ENCODE assay signal across 9 cellular contexts in the genomic region with DNA sequence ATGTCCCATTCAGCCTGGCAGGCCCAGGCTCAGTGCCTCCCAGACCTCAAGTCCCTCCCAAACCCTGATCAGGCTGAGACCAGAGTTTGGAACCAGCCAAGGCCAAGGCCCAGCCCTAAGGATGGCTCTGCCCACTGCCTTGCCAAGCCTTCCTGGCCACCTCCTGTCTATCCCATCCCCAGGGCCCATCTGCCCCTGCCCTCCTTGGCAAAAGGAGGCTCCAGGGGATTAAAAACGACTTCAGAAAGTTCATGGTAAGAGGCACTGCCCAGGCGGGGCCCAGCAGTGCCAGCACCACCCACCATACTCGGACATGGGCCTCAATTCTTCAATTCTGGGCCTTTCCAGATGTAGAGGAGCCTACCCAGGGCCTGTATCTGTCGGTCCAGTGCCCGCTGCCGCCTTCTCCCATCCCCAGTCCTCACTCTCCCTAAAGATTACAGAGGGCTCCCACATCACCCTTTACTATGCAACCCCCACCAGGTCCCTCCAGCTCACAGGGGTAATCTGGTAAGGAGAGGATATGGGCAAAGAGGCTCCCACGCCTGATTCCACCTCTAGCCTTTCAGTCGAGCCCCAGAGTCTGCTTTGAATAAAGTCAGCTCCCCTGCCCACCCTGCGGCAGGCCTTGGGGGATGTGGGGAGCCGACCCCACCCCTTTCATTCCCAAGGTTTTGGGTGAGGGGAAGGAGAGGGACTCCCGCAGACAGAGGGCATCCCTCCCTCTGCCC. TPM values are rescaled to one million over a fixed set of nuclear protein-coding genes. Genes with fewer than 3 reads are reported as not detected.
DNase-seq lines count a peak whose midpoint lies in the region; ATAC-seq and TF ChIP-seq lines count a peak whose summit lies in the region.
"Had no signal": no experiment of that assay in that cellular context is flagged by ENCODE, and none has a peak within 500 bp of the region (broad histone marks: within the 10 kb centered on the region; RNA-seq: fewer than 3 reads in every experiment).

No MANE protein-coding gene starts in this region.

- peaks cover 0 to 14% (median 0%) of the 10 kb centered on the region in 9 donors for H3K27me3 ChIP-seq in heart left ventricle
- no peaks in the 10 kb centered on the region for H3K27me3 ChIP-seq in prostate gland (replicated peaks; ENCODE audit: insufficient read depth)

- H3K4me1 ChIP-seq in heart left ventricle = peaks cover 3 to 60% (median 41%) of the 10 kb centered on the region in 12 donors
- peaks cover 11% of the 10 kb centered on the region for H3K4me1 ChIP-seq in prostate gland (replicated peaks)

- H3K27me3 Mint-ChIP-seq in Calu3 (ENCODE audit: unreplicated experiment) = no peaks in the 10 kb centered on the region
- H3K27me3 Mint-ChIP-seq in WTC11 (ENCODE audit: low read depth) = peaks cover 28% of the 10 kb centered on the region

- peaks cover 13% of the 10 kb centered on the region for H3K4me1 Mint-ChIP-seq in Calu3 (ENCODE audit: low read depth, unreplicated experiment)
- H3K4me1 Mint-ChIP-seq in WTC11 = peaks cover 24% of the 10 kb centered on the region

- H3K9me3 ChIP-seq in heart left ventricle = no peaks in the 10 kb centered on the region
- H3K9me3 ChIP-seq in prostate gland = no peaks in the 10 kb centered on the region

- DNase-seq in Calu3 = no peak
- DNase-seq in WTC11 (ENCODE audit: low spot score) = no peak
- DNase-seq in heart left ventricle = peak in 2 of 5 donors; percentile 48 to 62
- DNase-seq in prostate gland (ENCODE audit: low spot score) = no peak
- no peak for DNase-seq in NCI-H2196 (lab: John Stamatoyannopoulos, UW; ENCODE audit: unreplicated experiment)
- no peak for DNase-seq in NCI-H774 (lab: John Stamatoyannopoulos, UW)
- no peak for DNase-seq in NCI-H524 treated with DMSO at 0.1 percent for 48 hours (lab: John Stamatoyannopoulos, UW)
- DNase-seq: T-helper 9 cell had no signal

- intact Hi-C loops in Calu3 (cut with micrococcal nuclease; ENCODE audit: unreplicated experiment) (no loop called here), heart left ventricle (cut with DNase I) (loop anchor here in 3 of 10 donors (2.0 to 5.0 kb wide), 2 partner anchors 71 to 106 kb away; a partner anchor contains a TSS), prostate gland (cut with DNase I) (no loop called here)

- H3K36me3 Mint-ChIP-seq in Calu3 (ENCODE audit: insufficient read depth, unreplicated experiment) = peaks cover 24% of the 10 kb centered on the region
- no peaks in the 10 kb centered on the region for H3K36me3 Mint-ChIP-seq in WTC11

- POLR2A ChIA-PET in WTC11 (lab: Charles Lee) = interaction anchor here (0.5 kb wide), 1 partner anchor 64 kb away, joined by 4 read pairs; a partner anchor contains a TSS

- peaks cover 0 to 6% (median 2%) of the 10 kb centered on the region in 9 donors for H3K36me3 ChIP-seq in heart left ventricle
- no peaks in the 10 kb centered on the region for H3K36me3 ChIP-seq in prostate gland

- no peak for TF ChIP-seq CTCF in Calu3 (IDR thresholded peaks at IDR 0.05; ENCODE audit: unreplicated experiment)
- no peak for TF ChIP-seq CTCF in WTC11 (IDR thresholded peaks at IDR 0.05)
- no peak for TF ChIP-seq CTCF in heart left ventricle (IDR thresholded peaks at IDR 0.05)
- no peak for TF ChIP-seq CTCF in prostate gland (IDR thresholded peaks at IDR 0.05)

- 3 to 9% (median 7%) methylated on average over 10 to 11 of the region's 11 CpGs for WGBS in heart left ventricle, 4 donors
- 14% methylated on average over 11 of the region's 11 CpGs for WGBS in prostate gland

- H3K4me3 ChIP-seq in heart left ventricle = peak overlapping the region; percentile 72 to 100 (median 98)
- H3K4me3 ChIP-seq in prostate gland = peak overlapping the region; percentile 58 to 87

- H3K27ac ChIP-seq in heart left ventricle (peak overlapping the region; percentile 85 to 99 (median 94)), prostate gland (peak overlapping the region; percentile 86 to 88)

- H3K9me3 Mint-ChIP-seq in Calu3 (ENCODE audit: low read depth, unreplicated experiment) (no peaks in the 10 kb centered on the region), WTC11 (no peaks in the 10 kb centered on the region)

- no TSS peak for BruUV-seq in Calu3 (replicated peaks; lab: Mats Ljungman, UMichigan)

- TF ChIP-seq POLR2A in heart left ventricle (IDR thresholded peaks at IDR 0.05) = no peak
- TF ChIP-seq POLR2A in prostate gland (IDR thresholded peaks at IDR 0.05) = no peak

- H3K27ac Mint-ChIP-seq in Calu3 (ENCODE audit: unreplicated experiment) (peak overlapping the region; percentile 12), WTC11 (no peak overlapping the region)

- CTCF ChIA-PET in Calu3 (lab: Charles Lee) = no interaction called here
- CTCF ChIA-PET in WTC11 (lab: Charles Lee) = interaction anchor here (0.5 to 2.9 kb wide), 3 partner anchors 13 to 35 kb away, joined by 3 to 37 read pairs (median 36); no protein-coding TSS in a partner anchor

- peak overlapping the region; percentile 97 for H3K4me3 Mint-ChIP-seq in Calu3 (ENCODE audit: low read depth, unreplicated experiment)
- peak overlapping the region; percentile 94 for H3K4me3 Mint-ChIP-seq in WTC11

- ATAC-seq in WTC11 (peak; percentile 9; the same call in 1 of the 2 replicates), heart left ventricle (peak; percentile 12 to 42 (median 35)), HG02870 (IDR thresholded peaks at IDR 0.05; ENCODE audit: unreplicated experiment) (no peak)

TF ChIP-seq in WTC11, 78 proteins besides CTCF, POLR2A, EP300 and RAD21:
- TF ChIP-seq GTF2I (CRISPR knock-in tag; conservative IDR thresholded peaks at IDR 0.05) = no peak
- TF ChIP-seq NR2C2 (CRISPR knock-in tag; IDR thresholded peaks at IDR 0.05) = no peak
- TF ChIP-seq FOXP1 (CRISPR knock-in tag; IDR thresholded peaks at IDR 0.05; ENCODE audit: borderline replicate concordance) = no peak
- TF ChIP-seq, protein P1, sequence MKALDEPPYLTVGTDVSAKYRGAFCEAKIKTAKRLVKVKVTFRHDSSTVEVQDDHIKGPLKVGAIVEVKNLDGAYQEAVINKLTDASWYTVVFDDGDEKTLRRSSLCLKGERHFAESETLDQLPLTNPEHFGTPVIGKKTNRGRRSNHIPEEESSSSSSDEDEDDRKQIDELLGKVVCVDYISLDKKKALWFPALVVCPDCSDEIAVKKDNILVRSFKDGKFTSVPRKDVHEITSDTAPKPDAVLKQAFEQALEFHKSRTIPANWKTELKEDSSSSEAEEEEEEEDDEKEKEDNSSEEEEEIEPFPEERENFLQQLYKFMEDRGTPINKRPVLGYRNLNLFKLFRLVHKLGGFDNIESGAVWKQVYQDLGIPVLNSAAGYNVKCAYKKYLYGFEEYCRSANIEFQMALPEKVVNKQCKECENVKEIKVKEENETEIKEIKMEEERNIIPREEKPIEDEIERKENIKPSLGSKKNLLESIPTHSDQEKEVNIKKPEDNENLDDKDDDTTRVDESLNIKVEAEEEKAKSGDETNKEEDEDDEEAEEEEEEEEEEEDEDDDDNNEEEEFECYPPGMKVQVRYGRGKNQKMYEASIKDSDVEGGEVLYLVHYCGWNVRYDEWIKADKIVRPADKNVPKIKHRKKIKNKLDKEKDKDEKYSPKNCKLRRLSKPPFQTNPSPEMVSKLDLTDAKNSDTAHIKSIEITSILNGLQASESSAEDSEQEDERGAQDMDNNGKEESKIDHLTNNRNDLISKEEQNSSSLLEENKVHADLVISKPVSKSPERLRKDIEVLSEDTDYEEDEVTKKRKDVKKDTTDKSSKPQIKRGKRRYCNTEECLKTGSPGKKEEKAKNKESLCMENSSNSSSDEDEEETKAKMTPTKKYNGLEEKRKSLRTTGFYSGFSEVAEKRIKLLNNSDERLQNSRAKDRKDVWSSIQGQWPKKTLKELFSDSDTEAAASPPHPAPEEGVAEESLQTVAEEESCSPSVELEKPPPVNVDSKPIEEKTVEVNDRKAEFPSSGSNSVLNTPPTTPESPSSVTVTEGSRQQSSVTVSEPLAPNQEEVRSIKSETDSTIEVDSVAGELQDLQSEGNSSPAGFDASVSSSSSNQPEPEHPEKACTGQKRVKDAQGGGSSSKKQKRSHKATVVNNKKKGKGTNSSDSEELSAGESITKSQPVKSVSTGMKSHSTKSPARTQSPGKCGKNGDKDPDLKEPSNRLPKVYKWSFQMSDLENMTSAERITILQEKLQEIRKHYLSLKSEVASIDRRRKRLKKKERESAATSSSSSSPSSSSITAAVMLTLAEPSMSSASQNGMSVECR (CRISPR knock-in tag; IDR thresholded peaks at IDR 0.05; ENCODE audit: borderline replicate concordance) = no peak
- TF ChIP-seq, protein P2, sequence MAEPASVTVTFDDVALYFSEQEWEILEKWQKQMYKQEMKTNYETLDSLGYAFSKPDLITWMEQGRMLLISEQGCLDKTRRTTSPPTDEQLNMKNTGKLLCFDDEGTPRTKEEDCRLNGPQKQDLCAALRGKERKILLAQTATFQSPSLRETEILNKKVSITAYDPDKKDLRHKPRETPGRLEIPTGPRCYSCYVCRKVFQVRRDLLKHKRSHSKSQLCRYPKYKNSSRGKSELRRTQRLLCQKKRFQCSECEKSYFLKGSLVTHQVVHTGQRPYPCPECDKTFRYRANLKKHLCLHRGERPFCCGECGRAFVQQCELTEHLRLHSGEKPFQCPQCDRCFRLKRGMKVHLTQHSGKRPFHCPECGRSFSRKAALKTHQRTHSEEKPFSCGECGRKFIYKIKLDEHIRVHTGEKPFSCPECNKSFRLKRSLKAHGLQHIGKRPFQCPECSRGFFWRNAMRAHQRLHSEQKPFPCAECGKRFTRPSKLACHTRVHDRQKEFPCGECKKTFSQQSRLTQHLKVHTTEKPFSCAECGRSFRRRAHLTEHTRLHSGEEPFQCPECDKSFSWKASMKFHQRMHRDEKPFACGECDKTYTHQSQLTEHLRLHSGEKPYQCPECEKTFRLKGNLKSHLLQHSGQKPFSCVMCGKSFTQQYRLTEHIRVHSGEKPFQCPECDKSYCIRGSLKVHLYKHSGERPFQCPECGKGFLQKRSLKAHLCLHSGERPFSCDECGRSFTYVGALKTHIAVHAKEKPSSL (CRISPR knock-in tag; conservative IDR thresholded peaks at IDR 0.05) = no peak

RNA-seq across cellular contexts. Expression of a gene that starts 0.9 kb away (rescaled TPM):
- 39.0 and 42.9 TPM in 2 replicates for total RNA-seq in Calu3 (2022)
- 11.9 to 12.8 TPM (median 12.2 TPM) in 3 replicates for total RNA-seq in WTC11 (2021)
- total RNA-seq in heart left ventricle = 100 to 1,000 TPM in 8 of 9 donors, 10 to 100 TPM in 1; 88.4 to 145 (median 106) TPM
- polyA plus RNA-seq in heart left ventricle = 10 to 100 TPM; 60.6 to 87.7 TPM
- total RNA-seq in prostate gland = 10 to 100 TPM; 35.3 to 73.5 TPM

RNA-seq across cellular contexts. Expression of a gene that starts 30.3 kb away (rescaled TPM):
- total RNA-seq in Calu3 (2022) (17.9 and 21.1 TPM in 2 replicates), WTC11 (2021) (15.0 to 17.3 TPM (median 17.0 TPM) in 3 replicates), heart left ventricle (10 to 100 TPM in 1 of 9 donors, 1 to 10 TPM in 8; 3.2 to 11.2 (median 5.3) TPM), prostate gland (10 to 100 TPM in 1 of 2 donors, 1 to 10 TPM in 1; 4.6 to 21.8 TPM)
- 1 to 10 TPM; 4.4 to 5.7 TPM for polyA plus RNA-seq in heart left ventricle
